ENCODE assay signal across 23 cellular contexts in the genomic region with DNA sequence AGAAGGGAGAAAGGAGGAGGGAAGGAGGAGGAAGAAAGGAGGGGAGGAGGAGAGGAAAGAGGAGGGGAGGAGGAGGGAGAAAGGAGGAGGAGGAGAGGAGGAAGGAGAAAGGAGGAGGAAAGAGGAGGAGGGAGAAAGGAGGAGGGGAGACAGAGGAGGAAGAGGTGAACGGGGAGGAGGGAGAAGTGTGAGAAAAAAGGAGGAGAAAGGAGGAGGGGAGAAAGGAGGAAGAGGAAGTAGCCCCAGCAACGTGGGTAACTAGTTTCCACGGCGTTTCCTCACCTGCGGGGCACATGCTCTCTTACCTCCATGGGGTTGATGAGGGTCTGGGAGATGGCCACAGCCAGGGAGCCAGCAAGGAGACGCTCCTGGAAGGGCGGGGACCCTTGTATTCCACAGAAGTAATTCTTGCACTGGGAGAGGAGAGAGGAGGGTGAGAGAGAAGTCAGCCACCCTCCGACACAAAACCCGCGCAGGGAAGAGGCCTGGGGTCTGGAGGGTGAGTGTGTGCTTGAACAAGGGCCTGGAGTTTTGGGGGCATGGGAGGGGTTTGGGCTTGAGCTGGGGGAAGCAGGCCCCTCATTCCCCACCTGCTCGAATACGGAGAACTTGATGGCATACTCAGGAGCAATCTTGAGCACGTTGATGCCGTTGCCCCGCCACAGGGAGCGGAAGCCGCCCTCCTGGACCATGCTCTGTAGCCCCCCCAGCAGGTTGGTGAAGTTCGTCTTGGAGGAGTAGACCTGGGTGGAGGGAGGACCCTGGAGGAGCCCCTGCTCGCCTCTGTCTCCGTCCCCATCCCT. TPM values are rescaled to one million over a fixed set of nuclear protein-coding genes. Genes with fewer than 3 reads are reported as not detected.
A peak's percentile ranks its signal among the peaks of the same experiment; 100 is the strongest.
DNase-seq lines count a peak whose midpoint lies in the region; ATAC-seq and TF ChIP-seq lines count a peak whose summit lies in the region.
"Had no signal": no experiment of that assay in that cellular context is flagged by ENCODE, and none has a peak within 500 bp of the region (broad histone marks: within the 10 kb centered on the region; RNA-seq: fewer than 3 reads in every experiment).

No MANE protein-coding gene starts in this region.

- H3K4me1 ChIP-seq in mammary epithelial cell (ENCODE audit: insufficient read depth, low read length) (peaks cover 6% of the 10 kb centered on the region), lower lobe of right lung (no peaks in the 10 kb centered on the region)

- no peak overlapping the region for H3K27ac Mint-ChIP-seq in T-helper 2 cell treated with Interferon-gamma antibody and Interleukin-4, amounts not matched to agents 5 μg/mL and 100 μg/mL, for 36 hours
- H3K27ac Mint-ChIP-seq: activated B cell treated with CpG ODN at 0.5 μM for 24 hours; CD8-positive, alpha-beta T cell had no signal

- H3K4me3 Mint-ChIP-seq in T-helper 2 cell treated with Interferon-gamma antibody and Interleukin-4, amounts not matched to agents 5 μg/mL and 100 μg/mL, for 36 hours: peak overlapping the region; percentile 11
- H3K4me3 Mint-ChIP-seq: activated B cell treated with CpG ODN at 0.5 μM for 24 hours; CD8-positive, alpha-beta T cell; neural crest cell had no signal

- dilution Hi-C loops in mammary epithelial cell (cut with HindIII; ENCODE audit: low sequenced_read_pairs): no loop called here

- no TSS peak for BruUV-seq in mammary epithelial cell (replicated peaks; lab: Mats Ljungman, UMichigan)

- H4K20me1 ChIP-seq in mammary epithelial cell (ENCODE audit: insufficient read depth, low read length): no peaks in the 10 kb centered on the region

- intact Hi-C loops in mammary epithelial cell (cut with micrococcal nuclease): loop anchor here (10.0 kb wide), 1 partner anchor 305 kb away; the partner anchor contains the start of genes GPR108 and TRIP10
- intact Hi-C loops in lower lobe of right lung (cut with DNase I): no loop called here

- no peaks in the 10 kb centered on the region for H3K27me3 Mint-ChIP-seq in T-helper 2 cell treated with Interferon-gamma antibody and Interleukin-4, amounts not matched to agents 5 μg/mL and 100 μg/mL, for 36 hours (ENCODE audit: low read depth)
- H3K27me3 Mint-ChIP-seq: activated B cell treated with CpG ODN at 0.5 μM for 24 hours had no signal

- 90% methylated on average over 4 of the region's 20 CpGs for WGBS in mammary epithelial cell (ENCODE audit: low coverage, missing lambda C conversion rate)

- H3K36me3 Mint-ChIP-seq in T-helper 2 cell treated with Interferon-gamma antibody and Interleukin-4, amounts not matched to agents 5 μg/mL and 100 μg/mL, for 36 hours (ENCODE audit: low read depth): no peaks in the 10 kb centered on the region
- H3K36me3 Mint-ChIP-seq: CD8-positive, alpha-beta T cell had no signal

- no peak overlapping the region for H3K9ac ChIP-seq in mammary epithelial cell (ENCODE audit: insufficient read depth, low read length)
- H3K9ac ChIP-seq: KMS-11 had no signal

- H3K79me2 ChIP-seq in mammary epithelial cell (ENCODE audit: insufficient read depth, low read length): no peaks in the 10 kb centered on the region

- CTCF ChIA-PET in mammary epithelial cell (lab: Charles Lee; ENCODE audit: low non-redundant PET): no interaction called here

- H3K27ac ChIP-seq in HL-60 (replicated peaks) (no peak overlapping the region), mammary epithelial cell (ENCODE audit: insufficient read depth, low read depth, low read length) (no peak overlapping the region), lower lobe of right lung (no peak overlapping the region)
- H3K27ac ChIP-seq: heart right ventricle, KMS-11, Peyer's patch had no signal

- no peaks in the 10 kb centered on the region for H3K27me3 ChIP-seq in HL-60 (ENCODE audit: insufficient read depth, poor library complexity, severe bottlenecking)
- no peaks in the 10 kb centered on the region for H3K27me3 ChIP-seq in mammary epithelial cell (ENCODE audit: insufficient read depth, low read length)
- H3K27me3 ChIP-seq in lower lobe of right lung (ENCODE audit: low read depth): no peaks in the 10 kb centered on the region
- H3K27me3 ChIP-seq: heart right ventricle, Peyer's patch had no signal

- H3K4me3 ChIP-seq in HL-60 (replicated peaks; ENCODE audit: insufficient read depth, low read length): no peak overlapping the region
- H3K4me3 ChIP-seq in mammary epithelial cell (replicated peaks in 1 of 3; ENCODE audit: insufficient read depth in 1 of 3, low read depth in 2 of 3, low read length in 3 of 3): no peak overlapping the region
- no peak overlapping the region for H3K4me3 ChIP-seq in lower lobe of right lung
- H3K4me3 ChIP-seq: heart right ventricle, Peyer's patch had no signal

- H3K36me3 ChIP-seq in mammary epithelial cell (ENCODE audit: insufficient read depth, low read length) (no peaks in the 10 kb centered on the region), lower lobe of right lung (no peaks in the 10 kb centered on the region)
- H3K36me3 ChIP-seq: heart right ventricle, Peyer's patch had no signal

- H3K4me1 Mint-ChIP-seq in T-helper 2 cell treated with Interferon-gamma antibody and Interleukin-4, amounts not matched to agents 5 μg/mL and 100 μg/mL, for 36 hours (ENCODE audit: low read depth): peaks cover 8% of the 10 kb centered on the region

- no peak for TF ChIP-seq CTCF in HL-60 (IDR thresholded peaks at IDR 0.05; ENCODE audit: insufficient read depth, low read length)
- TF ChIP-seq CTCF in mammary epithelial cell (conservative IDR thresholded peaks at IDR 0.05 in 1 of 2, IDR thresholded peaks at IDR 0.05 in 1 of 2; ENCODE audit: extremely low read depth in 1 of 2, insufficient read depth in 1 of 2, low read depth in 1 of 2, low read length in 2 of 2): no peak
- no peak for TF ChIP-seq CTCF in lower lobe of right lung (IDR thresholded peaks at IDR 0.05)

- peak overlapping the region; percentile 42 for H2AFZ ChIP-seq in mammary epithelial cell (ENCODE audit: low read depth, low read length)

- H3K4me2 ChIP-seq in mammary epithelial cell (ENCODE audit: insufficient read depth, low read depth, low read length): no peak overlapping the region
- H3K4me2 ChIP-seq: KMS-11 had no signal

- ATAC-seq in HG03354 (IDR thresholded peaks at IDR 0.05; ENCODE audit: poor library complexity, severe bottlenecking, unreplicated experiment): no peak
- no peak for ATAC-seq in lower lobe of right lung
- ATAC-seq: CD8-positive, alpha-beta T cell; heart right ventricle had no signal

- in situ Hi-C loops in mammary epithelial cell (cut with MboI; ENCODE audit: low sequenced_read_pairs in 2 of 2): no loop called here

- H3K9me3 ChIP-seq in mammary epithelial cell (replicated peaks; ENCODE audit: insufficient read depth, low read length) (peaks cover 3% of the 10 kb centered on the region), lower lobe of right lung (no peaks in the 10 kb centered on the region)
- H3K9me3 ChIP-seq: heart right ventricle, Peyer's patch had no signal

- DNase-seq in T-helper 2 cell treated with Interferon-gamma antibody and Interleukin-4, amounts not matched to agents 5 μg/mL and 100 μg/mL, for 36 hours (ENCODE audit: low spot score): no peak
- DNase-seq in T-helper 2 cell: no peak
- DNase-seq in HL-60 (ENCODE audit: low read depth in 1 of 2, low spot score in 1 of 2): peak; percentile 44 to 81
- peak; percentile 59 for DNase-seq in SKM-1 (lab: John Stamatoyannopoulos, UW; ENCODE audit: unreplicated experiment)
- no peak for DNase-seq in mammary epithelial cell
- no peak for DNase-seq in NCI-H1436 treated with DMSO at 0.1 percent for 48 hours (lab: John Stamatoyannopoulos, UW)
- DNase-seq in lower lobe of right lung: no peak
- DNase-seq: activated B cell treated with CpG ODN at 0.5 μM for 24 hours; activated CD8-positive, alpha-beta memory T cell treated with anti-CD3 and anti-CD28 coated beads, Interleukin-2, amount 50 U/mL, for 48 hours; amniotic stem cell; CD8-positive, alpha-beta T cell; effector memory CD4-positive, alpha-beta T cell; heart right ventricle; NCI-H146; NCI-H446 treated with DMSO at 0.1 percent for 48 hours; Peyer's patch; SW 1271 had no signal

- H3K9me3 Mint-ChIP-seq in T-helper 2 cell treated with Interferon-gamma antibody and Interleukin-4, amounts not matched to agents 5 μg/mL and 100 μg/mL, for 36 hours: peaks cover 3% of the 10 kb centered on the region
- H3K9me3 Mint-ChIP-seq: activated B cell treated with CpG ODN at 0.5 μM for 24 hours; CD8-positive, alpha-beta T cell had no signal

RNA-seq across cellular contexts. Expression of gene SLC25A41, which starts 3.9 kb away (rescaled TPM):
- total RNA-seq in mammary epithelial cell (not detected), lower lobe of right lung (not detected)
- polyA plus RNA-seq in mammary epithelial cell: 0.06 TPM
- not detected for polyA minus RNA-seq in mammary epithelial cell
- total RNA-seq: CD8-positive, alpha-beta T cell; mesenteric fat pad; ureter had no signal
- polyA plus RNA-seq: fibroblast of lung had no signal

RNA-seq across cellular contexts. Expression of gene KHSRP, which starts 5.0 kb away (rescaled TPM):
- total RNA-seq in mammary epithelial cell: 100 to 1,000 TPM in 1 of 2 donors, 10 to 100 TPM in 1; 90.5 to 287 TPM
- polyA plus RNA-seq in mammary epithelial cell: 110 TPM
- 425 TPM for polyA minus RNA-seq in mammary epithelial cell
- 173 TPM for total RNA-seq in lower lobe of right lung

RNA-seq across cellular contexts. Expression of gene SLC25A23, which starts 30.0 kb away (rescaled TPM):
- total RNA-seq in mammary epithelial cell: 10 to 100 TPM; 21.5 to 31.8 TPM
- 8.5 TPM for polyA plus RNA-seq in mammary epithelial cell
- polyA minus RNA-seq in mammary epithelial cell: 40.3 TPM
- 44.9 TPM for total RNA-seq in lower lobe of right lung

RNA-seq across cellular contexts. Expression of gene CRB3, which starts 34.5 kb away (rescaled TPM):
- total RNA-seq in mammary epithelial cell: 10 to 100 TPM; 18.3 to 23.6 TPM
- polyA plus RNA-seq in mammary epithelial cell: 7.6 TPM
- polyA minus RNA-seq in mammary epithelial cell: 11.5 TPM
- total RNA-seq in lower lobe of right lung: 36.3 TPM
- total RNA-seq: heart right ventricle, mesenteric fat pad, neural crest cell had no signal
- polyA plus RNA-seq: fibroblast of lung had no signal

RNA-seq across cellular contexts. Expression of gene GTF2F1, which starts 36.7 kb away (rescaled TPM):
- total RNA-seq in mammary epithelial cell: 10 to 100 TPM; 32.7 to 64.8 TPM
- polyA plus RNA-seq in mammary epithelial cell: 56.1 TPM
- 26.9 TPM for polyA minus RNA-seq in mammary epithelial cell
- 49.4 TPM for total RNA-seq in lower lobe of right lung

Comparison
In these comparisons a context has a peak if more than half of its experiments do, and no peak if none do; other contexts are left out.
1. DNase-seq: peak in HL-60 (2 of 2) and SKM-1 (single experiment); none in T-helper 2 cell treated with Interferon-gamma antibody and Interleukin-4, amounts not matched to agents 5 μg/mL and 100 μg/mL, for 36 hours (single experiment), T-helper 2 cell (0 of 5), mammary epithelial cell (single experiment), NCI-H1436 treated with DMSO at 0.1 percent for 48 hours (single experiment) and lower lobe of right lung (single experiment).